Comparison of ENCODE assay signal across 13 cellular contexts in genomic region chr4:86898562-86898961, GRCh38. TPM values are rescaled to one million over a fixed set of nuclear protein-coding genes. Genes with fewer than 3 reads are reported as not detected.
DNase-seq lines count a peak whose midpoint lies in the region; ATAC-seq, FAIRE-seq and TF ChIP-seq lines count a peak whose summit lies in the region.
"Had no signal": no experiment of that assay in that cellular context is flagged by ENCODE, and none has a peak within 500 bp of the region (broad histone marks: within the 10 kb centered on the region; RNA-seq: fewer than 3 reads in every experiment).

No MANE protein-coding gene starts in this region.

- no peaks in the 10 kb centered on the region for H3K9me3 Mint-ChIP-seq in effector memory CD8-positive, alpha-beta T cell

- H4K20me1 ChIP-seq in PC-9 (ENCODE audit: insufficient read depth): no peaks in the 10 kb centered on the region

- no peak overlapping the region for H2AFZ ChIP-seq in PC-9

- no peaks in the 10 kb centered on the region for H3K27me3 ChIP-seq in PC-9 (ENCODE audit: insufficient read depth, low read depth)
- H3K27me3 ChIP-seq: ovary, upper lobe of right lung had no signal

- no peaks in the 10 kb centered on the region for H3K4me1 Mint-ChIP-seq in effector memory CD8-positive, alpha-beta T cell (ENCODE audit: low read depth in 2 of 2)

- FAIRE-seq in A549 (lab: Jason Lieb, UNC): no peak

- H3K4me3 Mint-ChIP-seq in effector memory CD8-positive, alpha-beta T cell: no peak overlapping the region

- POLR2A ChIA-PET in A549 (lab: Yijun Ruan, JAX) (no interaction called here), PC-9 (lab: Charles Lee; ENCODE audit: unreplicated experiment) (no interaction called here)

- WGBS in A549 (ENCODE audit: missing lambda C conversion rate): 46% methylated on average over 4 of the region's 4 CpGs

- peaks cover 0 to 7% of the 10 kb centered on the region in 2 donors for H3K27me3 Mint-ChIP-seq in effector memory CD8-positive, alpha-beta T cell

- H3K4me2 ChIP-seq in A549: no peak overlapping the region
- no peak overlapping the region for H3K4me2 ChIP-seq in PC-9

- TF ChIP-seq RAD21 in A549 (conservative IDR thresholded peaks at IDR 0.05 in 1 of 2, IDR thresholded peaks at IDR 0.05 in 1 of 2): peak; percentile 69 to 73

- H3K4me3 ChIP-seq in A549 (no peak overlapping the region), GM12865 (ENCODE audit: low read depth, low read length) (no peak overlapping the region), PC-9 (no peak overlapping the region), fibroblast of mammary gland (ENCODE audit: control insufficient read depth, low read depth, low read length) (no peak overlapping the region)
- H3K4me3 ChIP-seq: ovary, upper lobe of right lung had no signal

- no peaks in the 10 kb centered on the region for H3K79me2 ChIP-seq in PC-9 (ENCODE audit: low read depth)

- DNase-seq in A549 (ENCODE audit: low read depth in 1 of 2, low spot score in 1 of 2): peak in 1 of 2 experiments; percentile 37
- no peak for DNase-seq in GM12865 (ENCODE audit: low read depth)
- peak in 1 of 2 experiments; percentile 6 for DNase-seq in PC-9
- DNase-seq in fibroblast of mammary gland (ENCODE audit: low read depth): no peak
- DNase-seq in NCI-H2227 treated with DMSO at 0.1 percent for 48 hours (lab: John Stamatoyannopoulos, UW): no peak
- no peak for DNase-seq in effector memory CD8-positive, alpha-beta T cell
- no peak for DNase-seq in left colon
- DNase-seq: effector CD8-positive, alpha-beta T cell; ovary; T1000; upper lobe of right lung had no signal

- CTCF ChIA-PET in A549 (lab: Yijun Ruan, JAX): interaction anchor here (3.1 kb wide), 1 partner anchor 400 kb away, joined by 13 read pairs; no protein-coding TSS in a partner anchor
- CTCF ChIA-PET in PC-9 (lab: Charles Lee): no interaction called here

- H3K36me3 ChIP-seq in PC-9 (ENCODE audit: low read depth): no peaks in the 10 kb centered on the region
- H3K36me3 ChIP-seq: ovary, upper lobe of right lung had no signal

- no peaks in the 10 kb centered on the region for H3F3A ChIP-seq in PC-9 (ENCODE audit: insufficient read depth, low read depth)

- H3K27ac ChIP-seq in A549 (no peak overlapping the region), PC-9 (no peak overlapping the region)
- H3K27ac ChIP-seq: ovary, upper lobe of right lung had no signal

- H3K4me1 ChIP-seq in A549: no peaks in the 10 kb centered on the region
- H3K4me1 ChIP-seq in PC-9 (replicated peaks; ENCODE audit: insufficient read depth): no peaks in the 10 kb centered on the region
- H3K4me1 ChIP-seq: upper lobe of right lung had no signal

- no peaks in the 10 kb centered on the region for H3K9me2 ChIP-seq in PC-9 (ENCODE audit: insufficient read depth)

- TF ChIP-seq EP300 in A549 (IDR thresholded peaks at IDR 0.05): no peak

- no peak overlapping the region for H3K27ac Mint-ChIP-seq in effector memory CD8-positive, alpha-beta T cell

- BruUV-seq in PC-9 (replicated peaks; lab: Mats Ljungman, UMichigan): no TSS peak

- peak; percentile 50 for TF ChIP-seq CTCF in A549 (IDR thresholded peaks at IDR 0.05)
- peak; percentile 11 for TF ChIP-seq CTCF in GM12865 (IDR thresholded peaks at IDR 0.05; ENCODE audit: insufficient read depth, low read depth, low read length, missing control alignments)
- peak; percentile 26; the same call in 1 of the 2 replicates for TF ChIP-seq CTCF in PC-9 (conservative IDR thresholded peaks at IDR 0.05)
- TF ChIP-seq CTCF in fibroblast of mammary gland (conservative IDR thresholded peaks at IDR 0.05; ENCODE audit: control insufficient read depth, insufficient read depth, low read depth, low read length): peak; percentile 10

- TF ChIP-seq POLR2A in A549 (IDR thresholded peaks at IDR 0.05; ENCODE audit: low read length): no peak

- intact Hi-C loops in PC-9 (cut with micrococcal nuclease; ENCODE audit: unreplicated experiment) (loop anchor here (2.0 to 5.0 kb wide), 2 partner anchors 246 to 338 kb away; no protein-coding TSS in a partner anchor), left colon (cut with DNase I, micrococcal nuclease) (loop anchor here in 1 of 2 donors (10.0 kb wide), 1 partner anchor 404 kb away; no protein-coding TSS in a partner anchor)

- peaks cover 3% of the 10 kb centered on the region for H3K36me3 Mint-ChIP-seq in effector memory CD8-positive, alpha-beta T cell (ENCODE audit: insufficient read depth)

- ATAC-seq in A549: peak; percentile 67 to 75; a peak in 4 of 6 replicates
- ATAC-seq in GM19397 (IDR thresholded peaks at IDR 0.05; ENCODE audit: unreplicated experiment): no peak
- ATAC-seq in effector memory CD8-positive, alpha-beta T cell (replicated peaks): no peak
- ATAC-seq in left colon: no peak
- ATAC-seq: upper lobe of right lung had no signal

- H3K9me3 ChIP-seq in A549 (no peaks in the 10 kb centered on the region), PC-9 (ENCODE audit: insufficient read depth, low read depth) (no peaks in the 10 kb centered on the region)
- H3K9me3 ChIP-seq: ovary, upper lobe of right lung had no signal

TF ChIP-seq in A549, 52 proteins besides CTCF, POLR2A, EP300 and RAD21:
- TF ChIP-seq SMC3 (IDR thresholded peaks at IDR 0.05) (peak; percentile 38; the same call in 2 of the 3 replicates), PBX3 (IDR thresholded peaks at IDR 0.05) (no peak)

RNA-seq across cellular contexts. Expression of gene C4orf36, which starts 6.3 kb away (rescaled TPM):
- 1.5 and 1.9 TPM in 2 replicates for polyA plus RNA-seq in A549 (2011; rRNA removed)
- 0.98 and 1.4 TPM in 2 replicates for polyA plus RNA-seq in A549 (2012; cell fraction: cytosol; rRNA removed)
- 0.29 and 0.39 TPM in 2 replicates for polyA plus RNA-seq in A549 (2012; cell fraction: nucleus; rRNA removed)
- 1.5 to 2.9 TPM (median 2.5 TPM) in 3 replicates for polyA plus RNA-seq in A549 (2017; fragmentation: RNase III; extraction: RNeasy Plus Mini Kit Qiagen cat#74134 plus additional on column Dnase treatment)
- 0.74 TPM in 1 of 2 replicates, not detected in the other for polyA minus RNA-seq in A549 (2011; rRNA and poly(A)+ RNA removed)
- 2.0 TPM in 1 of 2 replicates, not detected in the other for total RNA-seq in PC-9 (2021)
- under 1 TPM; 0.82 to 0.92 TPM for total RNA-seq in left colon

RNA-seq across cellular contexts. Expression of gene AFF1, which starts 36.2 kb away (rescaled TPM):
- polyA plus RNA-seq in A549 (2011; rRNA removed): 15.4 and 29.8 TPM in 2 replicates
- polyA plus RNA-seq in A549 (2012; cell fraction: cytosol; rRNA removed): 4.5 and 5.5 TPM in 2 replicates
- polyA plus RNA-seq in A549 (2012; cell fraction: nucleus; rRNA removed): 3.8 and 7.8 TPM in 2 replicates
- 11.3 to 13.7 TPM (median 12.2 TPM) in 3 replicates for polyA plus RNA-seq in A549 (2017; fragmentation: RNase III; extraction: RNeasy Plus Mini Kit Qiagen cat#74134 plus additional on column Dnase treatment)
- 55.6 and 59.6 TPM in 2 replicates for polyA minus RNA-seq in A549 (2011; rRNA and poly(A)+ RNA removed)
- total RNA-seq in PC-9 (2021): 45.3 and 52.8 TPM in 2 replicates
- 10 to 100 TPM; 86.2 to 95.2 TPM for total RNA-seq in left colon

RNA-seq across cellular contexts. Expression of gene SLC10A6, which starts 49.4 kb away (rescaled TPM):
- polyA plus RNA-seq in A549 (2011; rRNA removed): not detected in 2 replicates
- polyA plus RNA-seq in A549 (2012; cell fraction: cytosol; rRNA removed): not detected in 2 replicates
- polyA plus RNA-seq in A549 (2012; cell fraction: nucleus; rRNA removed): not detected in 2 replicates
- polyA plus RNA-seq in A549 (2017; fragmentation: RNase III; extraction: RNeasy Plus Mini Kit Qiagen cat#74134 plus additional on column Dnase treatment): not detected in 3 replicates
- polyA minus RNA-seq in A549 (2011; rRNA and poly(A)+ RNA removed): not detected in 2 replicates
- total RNA-seq in PC-9 (2021): not detected in 2 replicates
- total RNA-seq in left colon: under 1 TPM; 0.43 to 0.53 TPM
- total RNA-seq: NCI-H460 had no signal

Comparison
In these comparisons a context has a peak if more than half of its experiments do, and no peak if none do; other contexts are left out.
1. ATAC-seq: peak in A549 (2 of 2); none in GM19397 (single experiment), effector memory CD8-positive, alpha-beta T cell (single experiment) and left colon (single experiment).
2. Peak in every context shown above with its lines, with median percentiles within 50 percentile points of each other: CTCF ChIP-seq.